ENCODE assay signal across 1 cellular context in genomic region chr2:99180755-99181647, GRCh38.
A peak's percentile ranks its signal among the peaks of the same experiment; 100 is the strongest.
TF ChIP-seq lines count a peak whose summit lies in the region.

TSS of gene MITD1 (minus strand) at chr2:99181058. CDS start at chr2:99180981, 77 bp downstream.
TSS of gene MRPL30 (plus strand) at chr2:99181184. CDS start at chr2:99186204, 5,020 bp downstream.

TF ChIP-seq in K562, 482 proteins besides CTCF, POLR2A, EP300 and RAD21 (continued from another document and continues in another):
- TF ChIP-seq TRIM25 (IDR thresholded peaks at IDR 0.05; ENCODE audit: borderline replicate concordance), result no peak
- peak; percentile 85 for TF ChIP-seq MYC (IDR thresholded peaks at IDR 0.05; ENCODE audit: low read depth, low read length)
- no peak for TF ChIP-seq MYC (CRISPR knock-in tag; IDR thresholded peaks at IDR 0.05; ENCODE audit: borderline replicate concordance, low read depth)
- no peak for TF ChIP-seq MCM5 (IDR thresholded peaks at IDR 0.05; ENCODE audit: low read depth)
- peak; percentile 63 for TF ChIP-seq CHAMP1 (IDR thresholded peaks at IDR 0.05)
- TF ChIP-seq ESRRB (CRISPR knock-in tag; IDR thresholded peaks at IDR 0.05; ENCODE audit: borderline replicate concordance), result no peak
- TF ChIP-seq MEIS2 (IDR thresholded peaks at IDR 0.05; ENCODE audit: partially characterized antibody), result peak; percentile 21
- TF ChIP-seq NFIX (CRISPR knock-in tag; IDR thresholded peaks at IDR 0.05; ENCODE audit: low read depth), result no peak
- peak; percentile 82 for TF ChIP-seq GTF2A2 (tag; IDR thresholded peaks at IDR 0.05)
- no peak for TF ChIP-seq MCM2 (IDR thresholded peaks at IDR 0.05; ENCODE audit: low read depth)
- TF ChIP-seq KAT2B (IDR thresholded peaks at IDR 0.05; ENCODE audit: low read depth, low read length), result no peak
- peak; percentile 58; the same call in 1 of the 2 replicates for TF ChIP-seq ZKSCAN8 (CRISPR knock-in tag; IDR thresholded peaks at IDR 0.05)
- TF ChIP-seq SMAD3 (CRISPR knock-in tag; conservative IDR thresholded peaks at IDR 0.05), result no peak
- TF ChIP-seq ZEB2 (IDR thresholded peaks at IDR 0.05), result peak; percentile 98
- no peak for TF ChIP-seq ZNF121 (CRISPR knock-in tag; conservative IDR thresholded peaks at IDR 0.05)
- TF ChIP-seq NCOA4 (IDR thresholded peaks at IDR 0.05; ENCODE audit: partially characterized antibody), result no peak
- TF ChIP-seq ZNF695 (CRISPR knock-in tag; IDR thresholded peaks at IDR 0.05), result no peak
- TF ChIP-seq ZNF197 (CRISPR knock-in tag; IDR thresholded peaks at IDR 0.05; ENCODE audit: low read depth), result 0 out of 2 replicates have a peak, but pooled peaks have one; percentile 48
- no peak for TF ChIP-seq FIP1L1 (IDR thresholded peaks at IDR 0.05; ENCODE audit: low read depth, low read length, poor library complexity, severe bottlenecking)
- TF ChIP-seq CTCFL (IDR thresholded peaks at IDR 0.05; ENCODE audit: borderline replicate concordance, insufficient read depth, low read depth, low read length, poor library complexity, severe bottlenecking), result no peak
- peak; percentile 83 for TF ChIP-seq MBD2 (IDR thresholded peaks at IDR 0.05; ENCODE audit: borderline replicate concordance, low read depth)
- 0 out of 2 replicates have a peak, but pooled peaks have one; percentile 48 for TF ChIP-seq ZBTB17 (CRISPR knock-in tag; IDR thresholded peaks at IDR 0.05)
- TF ChIP-seq NFIC (IDR thresholded peaks at IDR 0.05), result peak; percentile 67
- TF ChIP-seq XRCC5 (IDR thresholded peaks at IDR 0.05; ENCODE audit: low read depth, low read length), result peak; percentile 98
- peak; percentile 74 for TF ChIP-seq LEF1 (IDR thresholded peaks at IDR 0.05)
- no peak for TF ChIP-seq ADNP (tag; IDR thresholded peaks at IDR 0.05)
- TF ChIP-seq CLOCK (CRISPR knock-in tag; IDR thresholded peaks at IDR 0.05; ENCODE audit: borderline replicate concordance), result no peak
- TF ChIP-seq ZNF134 (CRISPR knock-in tag; conservative IDR thresholded peaks at IDR 0.05), result no peak
- TF ChIP-seq ZNF584 (CRISPR knock-in tag; IDR thresholded peaks at IDR 0.05; ENCODE audit: low read depth), result no peak
- TF ChIP-seq ZNF77 (CRISPR knock-in tag; IDR thresholded peaks at IDR 0.05), result no peak
- no peak for TF ChIP-seq PRMT5 (CRISPR knock-in tag; IDR thresholded peaks at IDR 0.05)
- no peak; the same call in 1 of the 2 replicates for TF ChIP-seq CCAR2 (IDR thresholded peaks at IDR 0.05; ENCODE audit: low read depth, low read length)
- TF ChIP-seq HDAC1 (IDR thresholded peaks at IDR 0.05), result peak; percentile 72 to 95; a peak in 3 of 4 replicates
- TF ChIP-seq ZNF174 (CRISPR knock-in tag; IDR thresholded peaks at IDR 0.05), result no peak
- TF ChIP-seq NR3C1 (CRISPR knock-in tag; IDR thresholded peaks at IDR 0.05), result no peak
- TF ChIP-seq CC2D1A (IDR thresholded peaks at IDR 0.05), result no peak
- TF ChIP-seq PHB2 (IDR thresholded peaks at IDR 0.05; ENCODE audit: low read depth), result no peak
- TF ChIP-seq CREB1 (IDR thresholded peaks at IDR 0.05), result 0 out of 2 replicates have a peak, but pooled peaks have one; percentile 28
- peak; percentile 41 for TF ChIP-seq CREB1 (CRISPR knock-in tag; IDR thresholded peaks at IDR 0.05)
- TF ChIP-seq PURB (CRISPR knock-in tag; IDR thresholded peaks at IDR 0.05; ENCODE audit: low read depth), result no peak
- TF ChIP-seq NEUROD1 (IDR thresholded peaks at IDR 0.05; ENCODE audit: borderline replicate concordance, low read depth, low read length, partially characterized antibody), result peak; percentile 74
- TF ChIP-seq CAMTA2 (CRISPR knock-in tag; conservative IDR thresholded peaks at IDR 0.05), result no peak
- TF ChIP-seq RBBP5 (IDR thresholded peaks at IDR 0.05; ENCODE audit: borderline replicate concordance, insufficient read depth, low read length, poor library complexity, severe bottlenecking), result peak; percentile 94
- TF ChIP-seq WHSC1 (IDR thresholded peaks at IDR 0.05; ENCODE audit: low read length), result no peak
- no peak for TF ChIP-seq MXI1 (IDR thresholded peaks at IDR 0.05; ENCODE audit: low read depth, low read length)
- TF ChIP-seq ZZZ3 (IDR thresholded peaks at IDR 0.05), result no peak
- TF ChIP-seq ZFP36 (IDR thresholded peaks at IDR 0.05; ENCODE audit: low read depth, low read length, partially characterized antibody), result no peak
- peak; percentile 82 for TF ChIP-seq PML (IDR thresholded peaks at IDR 0.05; ENCODE audit: low read length)
- no peak for TF ChIP-seq KHSRP (IDR thresholded peaks at IDR 0.05)
- TF ChIP-seq COPS2 (conservative IDR thresholded peaks at IDR 0.05), result no peak
- no peak for TF ChIP-seq ZNF696 (CRISPR knock-in tag; conservative IDR thresholded peaks at IDR 0.05)
- no peak for TF ChIP-seq ZNF280B (CRISPR knock-in tag; IDR thresholded peaks at IDR 0.05)
- 0 out of 2 replicates have a peak, but pooled peaks have one; percentile 21 for TF ChIP-seq BCOR (IDR thresholded peaks at IDR 0.05)
- TF ChIP-seq ZNF511 (CRISPR knock-in tag; IDR thresholded peaks at IDR 0.05), result peak; percentile 22; the same call in 1 of the 2 replicates
- peak; percentile 60; the same call in 1 of the 2 replicates for TF ChIP-seq MITF (IDR thresholded peaks at IDR 0.05)
- no peak for TF ChIP-seq ZBTB49 (CRISPR knock-in tag; IDR thresholded peaks at IDR 0.05; ENCODE audit: borderline replicate concordance)
- TF ChIP-seq NFRKB (IDR thresholded peaks at IDR 0.05; ENCODE audit: low read depth), result peak; percentile 77
- no peak for TF ChIP-seq ZNF740 (CRISPR knock-in tag; IDR thresholded peaks at IDR 0.05)
- TF ChIP-seq ZNF740 (tag; IDR thresholded peaks at IDR 0.05), result no peak
